ENCODE assay signal across 1 cellular context in the genomic region with DNA sequence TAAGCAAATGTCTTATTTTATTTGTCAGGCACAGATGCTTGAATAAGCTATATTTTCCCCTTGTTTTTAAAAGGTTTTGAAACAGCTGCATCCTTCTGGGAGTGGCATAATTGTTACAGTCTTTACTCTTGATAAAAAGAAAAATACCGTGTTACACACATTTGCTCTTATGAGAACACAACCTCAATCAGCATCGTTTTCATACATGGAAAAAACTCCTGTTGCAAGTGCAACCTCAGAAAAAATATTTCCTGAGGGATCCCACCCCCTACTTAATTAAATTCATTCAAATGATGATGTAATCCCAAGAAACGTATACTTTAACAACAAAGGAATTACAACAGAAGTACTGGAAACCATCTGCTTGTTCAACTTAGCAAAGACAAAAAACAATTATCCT.
TF ChIP-seq lines count a peak whose summit lies in the region.

No MANE protein-coding gene starts in this region.

TF ChIP-seq in endothelial cell of umbilical vein, 7 proteins besides CTCF, POLR2A, EP300 and RAD21 (continued from another document):
- TF ChIP-seq EZH2 (IDR thresholded peaks at IDR 0.05; ENCODE audit: borderline replicate concordance, low read depth, low read length, severe bottlenecking), result no peak
- no peak for TF ChIP-seq MYC (IDR thresholded peaks at IDR 0.05; ENCODE audit: low read depth, low read length)
- no peak for TF ChIP-seq MAX (IDR thresholded peaks at IDR 0.05; ENCODE audit: insufficient read depth, insufficient read length)
